Comparison of ENCODE assay signal across 10 cellular contexts in genomic region chr13:98216135-98216565, GRCh38. TPM values are rescaled to one million over a fixed set of nuclear protein-coding genes. Genes with fewer than 3 reads are reported as not detected.
DNase-seq lines count a peak whose midpoint lies in the region; ATAC-seq and TF ChIP-seq lines count a peak whose summit lies in the region.
"Had no signal": no experiment of that assay in that cellular context is flagged by ENCODE, and none has a peak within 500 bp of the region (broad histone marks: within the 10 kb centered on the region; RNA-seq: fewer than 3 reads in every experiment).

No MANE protein-coding gene starts in this region.

- H3K9me3 ChIP-seq in left lung = no peaks in the 10 kb centered on the region
- H3K9me3 ChIP-seq in effector memory CD4-positive, alpha-beta T cell (ENCODE audit: control insufficient read depth, low read length) = no peaks in the 10 kb centered on the region

- H3K4me1 ChIP-seq in left lung = peaks cover 33 to 42% of the 10 kb centered on the region in 2 donors
- no peaks in the 10 kb centered on the region for H3K4me1 ChIP-seq in effector memory CD4-positive, alpha-beta T cell (ENCODE audit: control insufficient read depth, insufficient read depth, low read length, poor library complexity, severe bottlenecking)

- H3K4me3 Mint-ChIP-seq in stimulated activated naive CD8-positive, alpha-beta T cell treated with anti-CD3 and anti-CD28 coated beads, Interleukin-15, amount 100 ng/mL, for 72 hours = no peak overlapping the region

- H3K4me1 Mint-ChIP-seq in stimulated activated naive CD8-positive, alpha-beta T cell treated with anti-CD3 and anti-CD28 coated beads, Interleukin-15, amount 100 ng/mL, for 72 hours = no peaks in the 10 kb centered on the region

- no peak for TF ChIP-seq CTCF in left lung (IDR thresholded peaks at IDR 0.05)

- H3K27ac ChIP-seq in left lung = peak overlapping the region in 1 of 2 donors; percentile 35
- H3K27ac ChIP-seq in effector memory CD4-positive, alpha-beta T cell (ENCODE audit: insufficient read depth, low read length, poor library complexity, severe bottlenecking) = no peak overlapping the region

- peak; percentile 90 for DNase-seq in AG08395 (ENCODE audit: low spot score)
- DNase-seq in astrocyte of the hippocampus (ENCODE audit: low read depth, low spot score) = peak; percentile 75
- peak in 1 of 2 donors; percentile 63 for DNase-seq in left lung
- DNase-seq in effector memory CD4-positive, alpha-beta T cell = no peak
- no peak for DNase-seq in stimulated activated naive CD8-positive, alpha-beta T cell treated with anti-CD3 and anti-CD28 coated beads, Interleukin-15, amount 100 ng/mL, for 72 hours
- no peak for DNase-seq in NOMO-1 (lab: John Stamatoyannopoulos, UW; ENCODE audit: unreplicated experiment in 2 of 2)
- DNase-seq: MV-4-11 had no signal

- no peaks in the 10 kb centered on the region for H3K36me3 ChIP-seq in left lung
- H3K36me3 ChIP-seq in effector memory CD4-positive, alpha-beta T cell (ENCODE audit: control insufficient read depth, insufficient read depth, low read length) = no peaks in the 10 kb centered on the region

- no peaks in the 10 kb centered on the region for H3K27me3 ChIP-seq in left lung
- H3K27me3 ChIP-seq in effector memory CD4-positive, alpha-beta T cell (replicated peaks; ENCODE audit: control insufficient read depth, insufficient read depth, low read length, poor library complexity, severe bottlenecking) = no peaks in the 10 kb centered on the region

- H3K27me3 Mint-ChIP-seq in stimulated activated naive CD8-positive, alpha-beta T cell treated with anti-CD3 and anti-CD28 coated beads, Interleukin-15, amount 100 ng/mL, for 72 hours = peaks cover 8% of the 10 kb centered on the region

- intact Hi-C loops in left lung (cut with DNase I) = no loop called here

- H3K9me3 Mint-ChIP-seq in stimulated activated naive CD8-positive, alpha-beta T cell treated with anti-CD3 and anti-CD28 coated beads, Interleukin-15, amount 100 ng/mL, for 72 hours = no peaks in the 10 kb centered on the region

- no peak overlapping the region for H3K27ac Mint-ChIP-seq in stimulated activated naive CD8-positive, alpha-beta T cell treated with anti-CD3 and anti-CD28 coated beads, Interleukin-15, amount 100 ng/mL, for 72 hours

- H3K4me3 ChIP-seq in left lung = no peak overlapping the region
- H3K4me3 ChIP-seq in effector memory CD4-positive, alpha-beta T cell (ENCODE audit: insufficient read depth, low read depth, low read length, poor library complexity, severe bottlenecking) = no peak overlapping the region

- ATAC-seq in HG02884 (IDR thresholded peaks at IDR 0.05; ENCODE audit: unreplicated experiment) (peak; percentile 14), left lung (peak; percentile 18), HG03354 (IDR thresholded peaks at IDR 0.05; ENCODE audit: poor library complexity, severe bottlenecking, unreplicated experiment) (no peak)
- ATAC-seq in stimulated activated naive CD8-positive, alpha-beta T cell treated with anti-CD3 and anti-CD28 coated beads, Interleukin-15, amount 100 ng/mL, for 72 hours = no peak

RNA-seq across cellular contexts. Expression of gene RNF113B, which starts 39.1 kb away (rescaled TPM):
- total RNA-seq in left lung = not detected
- total RNA-seq: H1 had no signal

Comparison
In these comparisons a context has a peak if more than half of its experiments do, and no peak if none do; other contexts are left out.
1. DNase-seq: peak in AG08395 (single experiment) and astrocyte of the hippocampus (single experiment); none in effector memory CD4-positive, alpha-beta T cell (0 of 3), stimulated activated naive CD8-positive, alpha-beta T cell treated with anti-CD3 and anti-CD28 coated beads, Interleukin-15, amount 100 ng/mL, for 72 hours (0 of 2) and NOMO-1 (0 of 2).
2. ATAC-seq: peak in HG02884 (single experiment) and left lung (single experiment); none in HG03354 (single experiment) and stimulated activated naive CD8-positive, alpha-beta T cell treated with anti-CD3 and anti-CD28 coated beads, Interleukin-15, amount 100 ng/mL, for 72 hours (single experiment).